9 cellular contexts compared by ENCODE assay signal in genomic region chr14:76812093-76812421, GRCh38. TPM values are rescaled to one million over a fixed set of nuclear protein-coding genes. Genes with fewer than 3 reads are reported as not detected.
DNase-seq lines count a peak whose midpoint lies in the region; ATAC-seq lines count a peak whose summit lies in the region.
"Had no signal": no experiment of that assay in that cellular context is flagged by ENCODE, and none has a peak within 500 bp of the region (broad histone marks: within the 10 kb centered on the region; RNA-seq: fewer than 3 reads in every experiment).

No MANE protein-coding gene starts in this region.

- H3K9ac ChIP-seq in skeletal muscle tissue (ENCODE audit: low read depth in 1 of 3, low read length in 3 of 3), result peak overlapping the region; percentile 80 to 89 (median 86)

- no peaks in the 10 kb centered on the region for H3K9me3 Mint-ChIP-seq in activated CD4-positive, alpha-beta T cell treated with anti-CD3 and anti-CD28 coated beads, Interleukin-2, amount 10 ng/mL, durations not matched to agents 24 days and 14 days
- no peaks in the 10 kb centered on the region for H3K9me3 Mint-ChIP-seq in activated T-helper 17 cell treated with anti-CD3 and anti-CD28 coated beads, Interleukin-2, amount 50 U/mL, for 72 hours

- peaks cover 15% of the 10 kb centered on the region for H3K36me3 Mint-ChIP-seq in activated CD4-positive, alpha-beta T cell treated with anti-CD3 and anti-CD28 coated beads, Interleukin-2, amount 10 ng/mL, durations not matched to agents 24 days and 14 days (ENCODE audit: low read depth)
- H3K36me3 Mint-ChIP-seq in activated T-helper 17 cell treated with anti-CD3 and anti-CD28 coated beads, Interleukin-2, amount 50 U/mL, for 72 hours (ENCODE audit: low read depth), result peaks cover 26% of the 10 kb centered on the region

- no peak for DNase-seq in activated CD4-positive, alpha-beta T cell treated with anti-CD3 and anti-CD28 coated beads, Interleukin-2, amount 10 ng/mL, durations not matched to agents 24 days and 14 days
- DNase-seq in activated CD4-positive, alpha-beta T cell treated with anti-CD3 and anti-CD28 coated beads, Interleukin-2, amount 50 U/mL, for 4 hours, result no peak
- DNase-seq in right cardiac atrium (no peak), NCI-H2029 treated with DMSO at 0.1 percent for 48 hours (lab: John Stamatoyannopoulos, UW) (no peak)

- H3K4me3 ChIP-seq in right cardiac atrium (ENCODE audit: low read length) (peak overlapping the region; percentile 83), skeletal muscle tissue (ENCODE audit: low read length in 3 of 3) (peak overlapping the region; percentile 75 to 82 (median 80))

- H3K36me3 ChIP-seq in skeletal muscle tissue (ENCODE audit: control insufficient read depth in 3 of 3, insufficient read depth in 3 of 3, low read length in 3 of 3), result peaks cover 17 to 23% (median 18%) of the 10 kb centered on the region in 3 donors

- H3K4me1 ChIP-seq in right cardiac atrium (ENCODE audit: control insufficient read depth, insufficient read depth, low read length), result no peaks in the 10 kb centered on the region
- H3K4me1 ChIP-seq in skeletal muscle tissue (ENCODE audit: control insufficient read depth in 3 of 3, insufficient read depth in 3 of 3, low read length in 3 of 3), result peaks cover 15 to 17% (median 16%) of the 10 kb centered on the region in 3 donors

- H3K27me3 ChIP-seq in right cardiac atrium (ENCODE audit: control insufficient read depth, insufficient read depth), result no peaks in the 10 kb centered on the region
- H3K27me3 ChIP-seq in skeletal muscle tissue (ENCODE audit: control insufficient read depth in 3 of 3, insufficient read depth in 3 of 3, low read length in 3 of 3), result no peaks in the 10 kb centered on the region

- H3K27ac Mint-ChIP-seq in activated CD4-positive, alpha-beta T cell treated with anti-CD3 and anti-CD28 coated beads, Interleukin-2, amount 10 ng/mL, durations not matched to agents 24 days and 14 days, result peak overlapping the region; percentile 91
- H3K27ac Mint-ChIP-seq in activated T-helper 17 cell treated with anti-CD3 and anti-CD28 coated beads, Interleukin-2, amount 50 U/mL, for 72 hours, result peak overlapping the region; percentile 95

- H3K4me1 Mint-ChIP-seq in activated CD4-positive, alpha-beta T cell treated with anti-CD3 and anti-CD28 coated beads, Interleukin-2, amount 10 ng/mL, durations not matched to agents 24 days and 14 days, result peaks cover 21% of the 10 kb centered on the region
- H3K4me1 Mint-ChIP-seq in activated T-helper 17 cell treated with anti-CD3 and anti-CD28 coated beads, Interleukin-2, amount 50 U/mL, for 72 hours, result peaks cover 14% of the 10 kb centered on the region

- no peaks in the 10 kb centered on the region for H3K9me3 ChIP-seq in right cardiac atrium (ENCODE audit: control insufficient read depth, low read length)
- no peaks in the 10 kb centered on the region for H3K9me3 ChIP-seq in skeletal muscle tissue (ENCODE audit: control insufficient read depth in 3 of 3, low read length in 3 of 3)

- under 1% methylated on average over 20 of the region's 20 CpGs for WGBS in right cardiac atrium

- intact Hi-C loops in activated CD4-positive, alpha-beta T cell treated with anti-CD3 and anti-CD28 coated beads, Interleukin-2, amount 10 ng/mL, durations not matched to agents 24 days and 14 days (cut with micrococcal nuclease), result loop anchor here (1.0 to 5.0 kb wide), 5 partner anchors 27 to 645 kb away; partner anchors contain the start of genes AHSA1, CIPC and VIPAS39
- intact Hi-C loops in right cardiac atrium (cut with DNase I), result no loop called here

- peak; percentile 19 for ATAC-seq in HG03354 (IDR thresholded peaks at IDR 0.05; ENCODE audit: poor library complexity, severe bottlenecking, unreplicated experiment)
- ATAC-seq in activated T-helper 17 cell treated with anti-CD3 and anti-CD28 coated beads, Interleukin-2, amount 50 U/mL, for 72 hours (replicated peaks), result peak; percentile 8
- no peak for ATAC-seq in right cardiac atrium
- no peak for ATAC-seq in HG02642 (IDR thresholded peaks at IDR 0.05; ENCODE audit: poor library complexity, unreplicated experiment)

- H3K4me3 Mint-ChIP-seq in activated CD4-positive, alpha-beta T cell treated with anti-CD3 and anti-CD28 coated beads, Interleukin-2, amount 10 ng/mL, durations not matched to agents 24 days and 14 days, result peak overlapping the region; percentile 98
- H3K4me3 Mint-ChIP-seq in activated T-helper 17 cell treated with anti-CD3 and anti-CD28 coated beads, Interleukin-2, amount 50 U/mL, for 72 hours, result peak overlapping the region; percentile 98

- H3K27me3 Mint-ChIP-seq in activated CD4-positive, alpha-beta T cell treated with anti-CD3 and anti-CD28 coated beads, Interleukin-2, amount 10 ng/mL, durations not matched to agents 24 days and 14 days, result no peaks in the 10 kb centered on the region
- no peaks in the 10 kb centered on the region for H3K27me3 Mint-ChIP-seq in activated T-helper 17 cell treated with anti-CD3 and anti-CD28 coated beads, Interleukin-2, amount 50 U/mL, for 72 hours

- H3K27ac ChIP-seq in right cardiac atrium (ENCODE audit: low read length), result peak overlapping the region; percentile 80
- peak overlapping the region; percentile 81 for H3K27ac ChIP-seq in skeletal muscle tissue (ENCODE audit: low read depth, low read length)

RNA-seq across cellular contexts. Expression of gene ANGEL1, which starts 0.6 kb away (rescaled TPM):
- 16.4 and 17.2 TPM in 2 replicates for total RNA-seq in activated CD4-positive, alpha-beta T cell treated with anti-CD3 and anti-CD28 coated beads, Interleukin-2, amount 10 ng/mL, durations not matched to agents 24 days and 14 days
- 10 to 100 TPM; 10.6 to 10.7 TPM for total RNA-seq in activated T-helper 17 cell treated with anti-CD3 and anti-CD28 coated beads, Interleukin-2, amount 50 U/mL, for 72 hours
- total RNA-seq in right cardiac atrium, result 10 to 100 TPM; 19.9 to 24.9 (median 20.3) TPM
- polyA plus RNA-seq in right cardiac atrium, result 12.8 TPM
- total RNA-seq in skeletal muscle tissue, result 9.9 TPM

RNA-seq across cellular contexts. Expression of gene LRRC74A, which starts 14.2 kb away (rescaled TPM):
- not detected in 2 replicates for total RNA-seq in activated CD4-positive, alpha-beta T cell treated with anti-CD3 and anti-CD28 coated beads, Interleukin-2, amount 10 ng/mL, durations not matched to agents 24 days and 14 days
- not detected for total RNA-seq in activated T-helper 17 cell treated with anti-CD3 and anti-CD28 coated beads, Interleukin-2, amount 50 U/mL, for 72 hours
- total RNA-seq in right cardiac atrium (1 to 10 TPM in 1 of 4 donors, not detected in 3; 1.1 TPM), skeletal muscle tissue (not detected)
- not detected for polyA plus RNA-seq in right cardiac atrium
- total RNA-seq: dermis microvascular lymphatic vessel endothelial cell had no signal

RNA-seq across cellular contexts. Expression of gene VASH1, which starts 50.8 kb away (rescaled TPM):
- total RNA-seq in activated CD4-positive, alpha-beta T cell treated with anti-CD3 and anti-CD28 coated beads, Interleukin-2, amount 10 ng/mL, durations not matched to agents 24 days and 14 days, result 5.8 and 6.9 TPM in 2 replicates
- 1 to 10 TPM; 2.6 to 6.4 TPM for total RNA-seq in activated T-helper 17 cell treated with anti-CD3 and anti-CD28 coated beads, Interleukin-2, amount 50 U/mL, for 72 hours
- total RNA-seq in right cardiac atrium (10 to 100 TPM; 27.6 to 85.2 (median 37.5) TPM), skeletal muscle tissue (24.0 TPM)
- polyA plus RNA-seq in right cardiac atrium, result 23.1 TPM

Comparison
In these comparisons a context has a peak if more than half of its experiments do, and no peak if none do; other contexts are left out.
1. ATAC-seq: peak in HG03354 (single experiment) and activated T-helper 17 cell treated with anti-CD3 and anti-CD28 coated beads, Interleukin-2, amount 50 U/mL, for 72 hours (single experiment); none in right cardiac atrium (0 of 2) and HG02642 (single experiment).